Comparison of ENCODE assay signal across 16 cellular contexts in the genomic region with DNA sequence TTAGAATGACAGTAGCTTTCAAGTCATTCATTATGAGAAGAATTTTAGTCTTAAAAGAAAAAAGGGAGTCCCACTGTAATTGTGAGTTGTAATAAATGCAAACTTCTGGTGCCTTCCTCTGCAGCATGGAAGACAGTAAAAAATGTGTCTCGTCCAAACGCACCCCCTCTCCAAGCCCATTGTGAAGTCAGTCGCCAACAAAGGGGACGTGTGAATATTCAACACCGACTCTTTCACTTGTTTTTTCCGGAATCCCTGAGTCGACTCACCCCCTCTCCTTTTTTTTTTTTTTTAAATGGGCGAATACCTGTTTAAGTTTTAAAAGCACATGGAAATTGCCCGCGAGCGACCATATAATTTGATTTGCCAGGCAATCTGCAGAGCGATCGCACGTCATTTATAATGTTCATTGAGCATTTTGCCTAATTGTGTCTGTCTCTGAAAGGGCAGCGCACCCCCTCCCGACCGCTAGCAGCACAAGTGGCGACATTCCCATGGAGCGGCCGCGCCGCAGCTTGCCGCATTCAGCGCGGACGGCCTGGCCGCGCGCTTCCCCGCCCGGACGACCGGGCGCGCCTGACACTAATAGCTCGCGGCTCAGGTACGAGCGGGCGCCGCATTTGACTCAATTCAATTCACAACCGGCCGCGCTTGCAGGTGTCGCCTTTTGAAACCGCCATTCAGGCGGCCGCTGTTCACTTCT. TPM values are rescaled to one million over a fixed set of nuclear protein-coding genes. Genes with fewer than 3 reads are reported as not detected.
DNase-seq lines count a peak whose midpoint lies in the region; ATAC-seq and TF ChIP-seq lines count a peak whose summit lies in the region.
"Had no signal": no experiment of that assay in that cellular context is flagged by ENCODE, and none has a peak within 500 bp of the region (broad histone marks: within the 10 kb centered on the region; RNA-seq: fewer than 3 reads in every experiment).

No MANE protein-coding gene starts in this region.

- H2AK5ac ChIP-seq in neuronal stem cell (ENCODE audit: low read depth, low read length) = no peak overlapping the region

- H3K4me3 ChIP-seq in ectodermal cell (ENCODE audit: insufficient read depth, low read depth, low read length) (peak overlapping the region; percentile 29), neuronal stem cell (ENCODE audit: low read length in 2 of 2) (peak overlapping the region in 1 of 2 donors; percentile 37)
- H3K4me3 ChIP-seq: lung, Peyer's patch, suprapubic skin had no signal

- no peak overlapping the region for H3K23ac ChIP-seq in neuronal stem cell (ENCODE audit: low read depth, low read length, poor library complexity)

- H3K36me3 Mint-ChIP-seq in osteocyte (ENCODE audit: unreplicated experiment) = no peaks in the 10 kb centered on the region
- H3K36me3 Mint-ChIP-seq: activated CD8-positive, alpha-beta memory T cell treated with anti-CD3 and anti-CD28 coated beads, Interleukin-2, amount 10 ng/mL, durations not matched to agents 7 days and 5 days had no signal

- no peak overlapping the region for H3K14ac ChIP-seq in neuronal stem cell (ENCODE audit: low read length)

- H3K18ac ChIP-seq in neuronal stem cell (ENCODE audit: low read length) = no peak overlapping the region

- peaks cover 100% of the 10 kb centered on the region for H3K27me3 ChIP-seq in ectodermal cell (ENCODE audit: control insufficient read depth, insufficient read depth, low read length, poor library complexity, severe bottlenecking)
- peaks cover 30 to 87% (median 86%) of the 10 kb centered on the region in 3 experiments for H3K27me3 ChIP-seq in neuronal stem cell (ENCODE audit: control insufficient read depth in 3 of 3, insufficient read depth in 3 of 3, low read depth in 1 of 3, low read length in 3 of 3)

- H2BK120ac ChIP-seq in neuronal stem cell (ENCODE audit: low read depth, low read length) = no peak overlapping the region

- no peak for TF ChIP-seq CTCF in osteocyte (IDR thresholded peaks at IDR 0.05)

- no peak overlapping the region for H3K27ac ChIP-seq in ectodermal cell (ENCODE audit: insufficient read depth, low read depth, low read length, poor library complexity, severe bottlenecking)
- no peak overlapping the region for H3K27ac ChIP-seq in neuronal stem cell (replicated peaks; ENCODE audit: low read length)
- H3K27ac ChIP-seq: Peyer's patch, suprapubic skin had no signal

- H3K79me1 ChIP-seq in neuronal stem cell (ENCODE audit: low read depth, low read length) = no peaks in the 10 kb centered on the region

- H3K9me3 Mint-ChIP-seq in osteocyte (ENCODE audit: unreplicated experiment) = no peaks in the 10 kb centered on the region
- H3K9me3 Mint-ChIP-seq: CD4-positive, alpha-beta T cell had no signal

- no peak overlapping the region for H4K91ac ChIP-seq in neuronal stem cell (ENCODE audit: low read depth, low read length, poor library complexity)

- H3K36me3 ChIP-seq in ectodermal cell (ENCODE audit: control insufficient read depth, insufficient read depth, low read length) (no peaks in the 10 kb centered on the region), neuronal stem cell (replicated peaks in 1 of 2; ENCODE audit: control insufficient read depth in 2 of 2, insufficient read depth in 2 of 2, low read length in 2 of 2) (no peaks in the 10 kb centered on the region)
- H3K36me3 ChIP-seq: Peyer's patch, suprapubic skin had no signal

- ATAC-seq in GM19351 (IDR thresholded peaks at IDR 0.05; ENCODE audit: unreplicated experiment) = no peak
- ATAC-seq in GM19023 (IDR thresholded peaks at IDR 0.05; ENCODE audit: unreplicated experiment) = no peak
- ATAC-seq: activated CD8-positive, alpha-beta memory T cell treated with anti-CD3 and anti-CD28 coated beads, Interleukin-2, amount 10 ng/mL, durations not matched to agents 7 days and 5 days had no signal

- no peak overlapping the region for H2BK15ac ChIP-seq in neuronal stem cell (ENCODE audit: low read length)

- H4K8ac ChIP-seq in neuronal stem cell (ENCODE audit: low read depth, low read length) = no peak overlapping the region

- H3K4me1 ChIP-seq in ectodermal cell (ENCODE audit: control insufficient read depth, insufficient read depth, low read length) (peaks cover 11% of the 10 kb centered on the region), neuronal stem cell (ENCODE audit: control insufficient read depth in 2 of 2, insufficient read depth in 1 of 2, low read depth in 1 of 2, low read length in 2 of 2) (peaks cover 0 to 3% of the 10 kb centered on the region in 2 donors)

- H3K9me3 ChIP-seq in ectodermal cell (ENCODE audit: control insufficient read depth, low read length) (no peaks in the 10 kb centered on the region), neuronal stem cell (replicated peaks in 1 of 2; ENCODE audit: control insufficient read depth in 2 of 2, insufficient read depth in 1 of 2, low read depth in 1 of 2, low read length in 2 of 2) (no peaks in the 10 kb centered on the region)
- H3K9me3 ChIP-seq: Peyer's patch, suprapubic skin had no signal

- H3K4ac ChIP-seq in neuronal stem cell (ENCODE audit: low read length) = no peak overlapping the region

- H2AFZ ChIP-seq in neuronal stem cell (ENCODE audit: low read length) = peak overlapping the region; percentile 53

- H3K27ac Mint-ChIP-seq in osteocyte (ENCODE audit: unreplicated experiment) = no peak overlapping the region
- H3K27ac Mint-ChIP-seq: activated CD8-positive, alpha-beta memory T cell treated with anti-CD3 and anti-CD28 coated beads, Interleukin-2, amount 10 ng/mL, durations not matched to agents 7 days and 5 days; CD4-positive, alpha-beta T cell had no signal

- CTCF ChIA-PET in HEK293T (lab: Yijun Ruan, JAX) = interaction anchor here (0.6 to 1.0 kb wide), 2 partner anchors 14 to 585 kb away, joined by 3 read pairs; no protein-coding TSS in a partner anchor

- no peaks in the 10 kb centered on the region for H3K4me1 Mint-ChIP-seq in osteocyte (ENCODE audit: unreplicated experiment)
- H3K4me1 Mint-ChIP-seq: activated CD8-positive, alpha-beta memory T cell treated with anti-CD3 and anti-CD28 coated beads, Interleukin-2, amount 10 ng/mL, durations not matched to agents 7 days and 5 days had no signal

- POLR2A ChIA-PET in HEK293T (lab: Yijun Ruan, JAX) = no interaction called here

- WGBS in ectodermal cell, 2 experiments = 1% methylated on average over 48 of the region's 48 CpGs
- WGBS in neuronal stem cell (ENCODE audit: extremely low coverage in 2 of 2, insufficient read length in 2 of 2, insufficient replicate concordance in 1 of 2), 2 donors = no CpG with 5 or more reads among the region's 48 CpGs

- H2BK12ac ChIP-seq in neuronal stem cell (ENCODE audit: low read length) = no peak overlapping the region

- DNase-seq in DMS53 treated with DMSO at 0.1 percent for 48 hours (lab: John Stamatoyannopoulos, UW; ENCODE audit: unreplicated experiment) = peak; percentile 73
- DNase-seq in HEK293T (ENCODE audit: extremely low spot score) = peak; percentile 61
- DNase-seq in neuronal stem cell (ENCODE audit: low spot score) = no peak
- DNase-seq in osteocyte (ENCODE audit: extremely low spot score, unreplicated experiment) = no peak
- DNase-seq: activated CD8-positive, alpha-beta memory T cell treated with anti-CD3 and anti-CD28 coated beads, Interleukin-2, amount 10 ng/mL, durations not matched to agents 7 days and 5 days; CD4-positive, alpha-beta T cell; foreskin melanocyte; Karpas-422; Peyer's patch had no signal

- no peak overlapping the region for H3K4me3 Mint-ChIP-seq in osteocyte (ENCODE audit: unreplicated experiment)
- H3K4me3 Mint-ChIP-seq: activated CD8-positive, alpha-beta memory T cell treated with anti-CD3 and anti-CD28 coated beads, Interleukin-2, amount 10 ng/mL, durations not matched to agents 7 days and 5 days; CD4-positive, alpha-beta T cell had no signal

- H3K27me3 Mint-ChIP-seq in osteocyte (ENCODE audit: unreplicated experiment) = peaks cover 73% of the 10 kb centered on the region

- H3K4me2 ChIP-seq in neuronal stem cell (ENCODE audit: insufficient read depth, low read length, poor library complexity, severe bottlenecking) = peak overlapping the region; percentile 67

- no peak overlapping the region for H3K9ac ChIP-seq in neuronal stem cell (ENCODE audit: low read depth, low read length, poor library complexity)

- H2BK5ac ChIP-seq in neuronal stem cell (ENCODE audit: low read length) = no peak overlapping the region

TF ChIP-seq in HEK293T, 16 proteins besides CTCF, POLR2A, EP300 and RAD21:
- no peak for TF ChIP-seq BHLHE40 (IDR thresholded peaks at IDR 0.05; ENCODE audit: borderline replicate concordance)
- TF ChIP-seq SP1 (IDR thresholded peaks at IDR 0.05) = no peak
- TF ChIP-seq CTBP1 (IDR thresholded peaks at IDR 0.05; ENCODE audit: borderline replicate concordance) = no peak
- TF ChIP-seq, protein P1, sequence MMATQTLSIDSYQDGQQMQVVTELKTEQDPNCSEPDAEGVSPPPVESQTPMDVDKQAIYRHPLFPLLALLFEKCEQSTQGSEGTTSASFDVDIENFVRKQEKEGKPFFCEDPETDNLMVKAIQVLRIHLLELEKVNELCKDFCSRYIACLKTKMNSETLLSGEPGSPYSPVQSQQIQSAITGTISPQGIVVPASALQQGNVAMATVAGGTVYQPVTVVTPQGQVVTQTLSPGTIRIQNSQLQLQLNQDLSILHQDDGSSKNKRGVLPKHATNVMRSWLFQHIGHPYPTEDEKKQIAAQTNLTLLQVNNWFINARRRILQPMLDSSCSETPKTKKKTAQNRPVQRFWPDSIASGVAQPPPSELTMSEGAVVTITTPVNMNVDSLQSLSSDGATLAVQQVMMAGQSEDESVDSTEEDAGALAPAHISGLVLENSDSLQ (IDR thresholded peaks at IDR 0.05) = no peak
- TF ChIP-seq FOXM1 (IDR thresholded peaks at IDR 0.05; ENCODE audit: borderline replicate concordance) = no peak
- TF ChIP-seq FOXA1 (IDR thresholded peaks at IDR 0.05) = no peak
- no peak for TF ChIP-seq TARDBP (IDR thresholded peaks at IDR 0.05)
- TF ChIP-seq ELF4 (IDR thresholded peaks at IDR 0.05) = no peak
- no peak for TF ChIP-seq FOXK2 (IDR thresholded peaks at IDR 0.05)
- TF ChIP-seq LEF1 (IDR thresholded peaks at IDR 0.05; ENCODE audit: borderline replicate concordance) = no peak
- no peak for TF ChIP-seq SUZ12 (IDR thresholded peaks at IDR 0.05)
- TF ChIP-seq ZNF384 (IDR thresholded peaks at IDR 0.05) = no peak
- no peak for TF ChIP-seq L3MBTL2 (conservative IDR thresholded peaks at IDR 0.05)
TF ChIP-seq in HEK293T: peak in this region for 0.

RNA-seq across cellular contexts. Expression of a gene that starts 19.1 kb away (rescaled TPM):
- polyA plus RNA-seq in ectodermal cell (2013, experiment 1 of 4) = not detected
- not detected for polyA plus RNA-seq in ectodermal cell (2013, experiment 2 of 4)
- not detected for polyA plus RNA-seq in ectodermal cell (2013, experiment 3 of 4)
- polyA plus RNA-seq in ectodermal cell (2013, experiment 4 of 4) = not detected
- not detected for polyA plus RNA-seq in neuronal stem cell (2013, experiment 1 of 2)
- polyA plus RNA-seq in neuronal stem cell (2013, experiment 2 of 2) = 0.08 TPM
- total RNA-seq in osteocyte = not detected in 2 replicates
- total RNA-seq: activated CD8-positive, alpha-beta memory T cell treated with anti-CD3 and anti-CD28 coated beads, Interleukin-2, amount 10 ng/mL, durations not matched to agents 7 days and 5 days; CD4-positive, alpha-beta T cell; dermis microvascular lymphatic vessel endothelial cell; lung; Peyer's patch; renal cortical epithelial cell; suprapubic skin had no signal
- polyA plus RNA-seq: lung had no signal

Comparison
In these comparisons a context has a peak if more than half of its experiments do, and no peak if none do; other contexts are left out.
1. DNase-seq: peak in DMS53 treated with DMSO at 0.1 percent for 48 hours (single experiment) and HEK293T (single experiment); none in neuronal stem cell (single experiment) and osteocyte (single experiment).